ENCODE assay signal across 20 cellular contexts in the genomic region with DNA sequence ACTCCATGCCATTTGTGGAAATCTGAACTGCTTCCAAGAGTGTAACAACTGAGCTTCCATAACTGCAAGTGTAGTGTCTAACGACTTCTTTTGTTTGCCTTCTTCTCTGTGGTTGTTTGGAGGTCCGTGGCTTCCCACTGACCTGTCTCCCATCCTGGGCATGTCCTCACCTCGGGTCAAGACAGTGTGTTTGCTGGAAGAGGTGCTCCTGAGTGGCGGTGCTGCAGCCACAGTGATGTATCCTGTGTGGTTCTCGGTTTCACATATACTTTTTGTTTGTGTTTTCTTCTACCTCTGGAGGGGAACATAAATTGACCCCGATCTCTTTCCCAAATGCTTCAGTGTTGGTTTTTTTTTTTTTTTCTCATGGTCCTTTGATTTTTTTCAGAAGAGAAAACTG.
"Had no signal": no experiment of that assay in that cellular context is flagged by ENCODE, and none has a peak within 500 bp of the region (broad histone marks: within the 10 kb centered on the region; RNA-seq: fewer than 3 reads in every experiment).

No MANE protein-coding gene starts in this region.

- H3K27ac ChIP-seq: SJSA1, SK-N-MC had no signal

- H3K36me3 ChIP-seq: MG63, SJSA1 had no signal

- H3K9me3 ChIP-seq: MG63, SJSA1 had no signal

- H3K27me3 ChIP-seq: MG63, SJSA1 had no signal

- H3K4me1 ChIP-seq: SJSA1 had no signal

- DNase-seq: KBM-7, MG63, NCI-H1092, NCI-H1105 treated with DMSO at 0.1 percent for 48 hours, NCI-H1436, NCI-H187, NCI-H2029, NCI-H2081 treated with DMSO at 0.1 percent for 48 hours, NCI-H2171, NCI-H226, NCI-H446, NCI-H510A, NCI-H524 treated with DMSO at 0.1 percent for 48 hours, NCI-H69, NCI-H774, Right ventricle myocardium superior, RPMI8226, SIG-M5 had no signal

- H3K4me3 ChIP-seq: MG63, SJSA1, SK-N-MC had no signal
